ENCODE assay signal across 38 cellular contexts in genomic region chr1:178291166-178291565, GRCh38.
"Had no signal": no experiment of that assay in that cellular context is flagged by ENCODE, and none has a peak within 500 bp of the region (broad histone marks: within the 10 kb centered on the region; RNA-seq: fewer than 3 reads in every experiment).

No MANE protein-coding gene starts in this region.

- H3K4me3 Mint-ChIP-seq: activated CD4-positive, alpha-beta memory T cell treated with anti-CD3 and anti-CD28 coated beads for 36 hours; activated CD4-positive, alpha-beta T cell treated with anti-CD3 and anti-CD28 coated beads for 36 hours; activated CD8-positive, alpha-beta T cell treated with anti-CD3 and anti-CD28 coated beads for 36 hours; activated naive CD4-positive, alpha-beta T cell treated with anti-CD3 and anti-CD28 coated beads for 36 hours; activated naive CD8-positive, alpha-beta T cell treated with anti-CD3 and anti-CD28 coated beads for 36 hours; activated T-cell treated with anti-CD3 and anti-CD28 coated beads, Interleukin-2, amount 50 U/mL, for 4 hours; activated T-cell treated with anti-CD3 and anti-CD28 coated beads, Interleukin-2, amount 50 U/mL, for 72 hours; activated T-helper 1 cell treated with anti-CD3 and anti-CD28 coated beads, Interleukin-12 subunit alpha, Interleukin-12 subunit beta, Interleukin-2, Interleukin-4 antibody, amounts not matched to agents 30 ng/mL and 10 ng/mL and 1 ng/mL, durations not matched to agents 14 hours and 24 hours and 36 hours; activated T-helper 17 cell treated with anti-CD3 and anti-CD28 coated beads, Interleukin-2, amount 50 U/mL, for 72 hours; T-helper 1 cell treated with Interleukin-12 subunit alpha and Interleukin-12 subunit beta and Interleukin-4 antibody, amounts not matched to agents 30 μg/mL and 1 μg/mL, for 36 hours; T-helper 2 cell treated with Interferon-gamma antibody and Interleukin-4, amounts not matched to agents 5 μg/mL and 100 μg/mL, for 36 hours had no signal

- FAIRE-seq: astrocyte, TTC549 had no signal

- ATAC-seq: activated CD4-positive, alpha-beta T cell treated with anti-CD3 and anti-CD28 coated beads for 36 hours; activated CD4-positive, CD25-positive, alpha-beta regulatory T cell treated with anti-CD3 and anti-CD28 coated beads, Interleukin-2, amount 50 U/mL, for 24 hours; activated CD8-positive, alpha-beta T cell treated with anti-CD3 and anti-CD28 coated beads for 36 hours; activated naive CD4-positive, alpha-beta T cell treated with anti-CD3 and anti-CD28 coated beads, Interleukin-2, amount 50 U/mL, for 72 hours; activated T-cell treated with anti-CD3 and anti-CD28 coated beads, Interleukin-2, amount 50 U/mL, for 4 hours; activated T-cell treated with anti-CD3 and anti-CD28 coated beads, Interleukin-2, amount 50 U/mL, for 72 hours; activated T-helper 17 cell treated with anti-CD3 and anti-CD28 coated beads, Interleukin-2, amount 50 U/mL, for 72 hours; body of pancreas had no signal

- H3K4me1 ChIP-seq: adrenal gland, body of pancreas, breast epithelium had no signal

- H3K27ac ChIP-seq: adrenal gland, body of pancreas, brain microvascular endothelial cell, breast epithelium, VCaP had no signal

- H3K4me1 Mint-ChIP-seq: activated CD4-positive, alpha-beta T cell treated with anti-CD3 and anti-CD28 coated beads for 36 hours; activated naive CD8-positive, alpha-beta T cell treated with anti-CD3 and anti-CD28 coated beads for 36 hours; activated T-helper 17 cell treated with anti-CD3 and anti-CD28 coated beads, Interleukin-2, amount 50 U/mL, for 72 hours had no signal

- H3K27ac Mint-ChIP-seq: activated CD4-positive, alpha-beta memory T cell treated with anti-CD3 and anti-CD28 coated beads for 36 hours; activated CD4-positive, alpha-beta T cell treated with anti-CD3 and anti-CD28 coated beads for 36 hours; activated CD8-positive, alpha-beta T cell treated with anti-CD3 and anti-CD28 coated beads for 36 hours; activated naive CD4-positive, alpha-beta T cell treated with anti-CD3 and anti-CD28 coated beads for 36 hours; activated naive CD4-positive, alpha-beta T cell treated with anti-CD3 and anti-CD28 coated beads, Interleukin-2, amount 50 U/mL, for 72 hours; activated naive CD8-positive, alpha-beta T cell treated with anti-CD3 and anti-CD28 coated beads for 36 hours; activated T-cell treated with anti-CD3 and anti-CD28 coated beads, Interleukin-2, amount 50 U/mL, for 72 hours; activated T-helper 1 cell treated with anti-CD3 and anti-CD28 coated beads, Interleukin-12 subunit alpha, Interleukin-12 subunit beta, Interleukin-2, Interleukin-4 antibody, amounts not matched to agents 30 ng/mL and 10 ng/mL and 1 ng/mL, durations not matched to agents 14 hours and 24 hours and 36 hours; activated T-helper 17 cell treated with anti-CD3 and anti-CD28 coated beads, Interleukin-2, amount 50 U/mL, for 72 hours; T-helper 1 cell treated with Interleukin-12 subunit alpha and Interleukin-12 subunit beta and Interleukin-4 antibody, amounts not matched to agents 30 μg/mL and 1 μg/mL, for 36 hours; T-helper 2 cell treated with Interferon-gamma antibody and Interleukin-4, amounts not matched to agents 5 μg/mL and 100 μg/mL, for 36 hours had no signal

- DNase-seq: activated CD4-positive, alpha-beta memory T cell treated with anti-CD3 and anti-CD28 coated beads for 36 hours; activated CD4-positive, alpha-beta T cell treated with anti-CD3 and anti-CD28 coated beads for 1 hour; activated CD4-positive, alpha-beta T cell treated with anti-CD3 and anti-CD28 coated beads for 36 hours; activated CD4-positive, alpha-beta T cell treated with anti-CD3 and anti-CD28 coated beads for 48 hours; activated CD4-positive, alpha-beta T cell treated with anti-CD3 and anti-CD28 coated beads, Interleukin-2, amount 50 U/mL, for 1 hour; activated CD4-positive, alpha-beta T cell treated with anti-CD3 and anti-CD28 coated beads, Interleukin-2, amount 50 U/mL, for 4 hours; activated CD4-positive, CD25-positive, alpha-beta regulatory T cell; activated CD8-positive, alpha-beta memory T cell treated with anti-CD3 and anti-CD28 coated beads, Interleukin-2, amount 50 U/mL, for 4 hours; activated CD8-positive, alpha-beta T cell treated with anti-CD3 and anti-CD28 coated beads for 36 hours; activated effector memory CD4-positive, alpha-beta T cell treated with anti-CD3 and anti-CD28 coated beads, Interleukin-2, amount 50 U/mL, for 16 hours; activated gamma-delta T cell treated with Interleukin-2 at 50 U/mL for 16 hours; activated naive CD4-positive, alpha-beta T cell; activated naive CD4-positive, alpha-beta T cell treated with anti-CD3 and anti-CD28 coated beads for 36 hours; activated naive CD4-positive, alpha-beta T cell treated with anti-CD3 and anti-CD28 coated beads, Interleukin-2, amount 50 U/mL, for 16 hours; activated naive CD8-positive, alpha-beta T cell treated with anti-CD3 and anti-CD28 coated beads for 36 hours; activated T-cell treated with anti-CD3 and anti-CD28 coated beads for 4 hours; activated T-cell treated with anti-CD3 and anti-CD28 coated beads, Interleukin-2, amount 50 U/mL, for 1 hour; activated T-cell treated with anti-CD3 and anti-CD28 coated beads, Interleukin-2, amount 50 U/mL, for 4 hours; activated T-cell treated with anti-CD3 and anti-CD28 coated beads, Interleukin-2, amount 50 U/mL, for 72 hours; adrenal gland; amniotic stem cell; aorta; body of pancreas; brain microvascular endothelial cell; central memory CD4-positive, alpha-beta T cell; T-helper 1 cell; T-helper 2 cell; T-helper 9 cell had no signal

- H3K4me3 ChIP-seq: adrenal gland, body of pancreas, breast epithelium had no signal

- H3K36me3 Mint-ChIP-seq: activated CD4-positive, alpha-beta memory T cell treated with anti-CD3 and anti-CD28 coated beads for 36 hours; activated naive CD4-positive, alpha-beta T cell treated with anti-CD3 and anti-CD28 coated beads, Interleukin-2, amount 50 U/mL, for 72 hours; activated naive CD8-positive, alpha-beta T cell treated with anti-CD3 and anti-CD28 coated beads for 36 hours had no signal

- H3K36me3 ChIP-seq: adrenal gland, breast epithelium had no signal

- H3K27me3 ChIP-seq: adrenal gland, body of pancreas, brain microvascular endothelial cell, breast epithelium had no signal

- H3K9me3 Mint-ChIP-seq: activated CD4-positive, alpha-beta memory T cell treated with anti-CD3 and anti-CD28 coated beads for 36 hours; activated CD8-positive, alpha-beta T cell treated with anti-CD3 and anti-CD28 coated beads for 36 hours; activated naive CD4-positive, alpha-beta T cell treated with anti-CD3 and anti-CD28 coated beads for 36 hours; activated naive CD4-positive, alpha-beta T cell treated with anti-CD3 and anti-CD28 coated beads, Interleukin-2, amount 50 U/mL, for 72 hours; activated naive CD8-positive, alpha-beta T cell treated with anti-CD3 and anti-CD28 coated beads for 36 hours; activated T-cell treated with anti-CD3 and anti-CD28 coated beads, Interleukin-2, amount 50 U/mL, for 4 hours; activated T-cell treated with anti-CD3 and anti-CD28 coated beads, Interleukin-2, amount 50 U/mL, for 72 hours; activated T-helper 1 cell treated with anti-CD3 and anti-CD28 coated beads, Interleukin-12 subunit alpha, Interleukin-12 subunit beta, Interleukin-2, Interleukin-4 antibody, amounts not matched to agents 30 ng/mL and 10 ng/mL and 1 ng/mL, durations not matched to agents 14 hours and 24 hours and 36 hours; activated T-helper 17 cell treated with anti-CD3 and anti-CD28 coated beads, Interleukin-2, amount 50 U/mL, for 72 hours; T-helper 1 cell treated with Interleukin-12 subunit alpha and Interleukin-12 subunit beta and Interleukin-4 antibody, amounts not matched to agents 30 μg/mL and 1 μg/mL, for 36 hours; T-helper 2 cell treated with Interferon-gamma antibody and Interleukin-4, amounts not matched to agents 5 μg/mL and 100 μg/mL, for 36 hours had no signal

- H3K9me3 ChIP-seq: adrenal gland, body of pancreas, breast epithelium had no signal
